In the genomic region with DNA sequence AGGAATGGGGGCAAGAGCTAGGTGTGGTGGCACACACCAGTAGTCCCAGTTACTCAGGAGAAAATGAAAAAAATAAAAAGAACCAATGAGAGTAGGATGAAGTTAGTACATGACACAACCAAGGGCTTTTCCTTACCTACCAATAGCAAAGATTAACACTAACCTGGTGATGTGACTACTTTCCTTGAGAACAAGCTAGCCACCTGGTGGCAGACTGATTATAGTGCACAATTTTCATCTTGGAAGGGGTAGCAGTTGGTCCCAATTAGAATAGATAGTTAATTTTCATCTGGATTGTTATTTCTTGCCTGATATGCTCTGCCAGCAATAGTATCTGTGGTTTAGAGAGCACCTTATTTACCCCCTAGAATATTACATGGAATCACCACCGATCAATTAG, we compare ENCODE assay signal across 10 cellular contexts.
DNase-seq lines count a peak whose midpoint lies in the region; ATAC-seq and TF ChIP-seq lines count a peak whose summit lies in the region.
"Had no signal": no experiment of that assay in that cellular context is flagged by ENCODE, and none has a peak within 500 bp of the region (broad histone marks: within the 10 kb centered on the region; RNA-seq: fewer than 3 reads in every experiment).

No MANE protein-coding gene starts in this region.

- H3K4me3 ChIP-seq in Loucy (ENCODE audit: low read length, poor library complexity, severe bottlenecking) (no peak overlapping the region), MG63 (no peak overlapping the region)

- no peaks in the 10 kb centered on the region for H3K79me2 ChIP-seq in Loucy (ENCODE audit: insufficient read depth, low read length)

- H3K9ac ChIP-seq in Loucy (ENCODE audit: low read depth, low read length, poor library complexity, severe bottlenecking): no peak overlapping the region

- no peak overlapping the region for H2AFZ ChIP-seq in Loucy (ENCODE audit: low read length)

- H4K20me1 ChIP-seq in Loucy (ENCODE audit: insufficient read depth, low read length, poor library complexity, severe bottlenecking): no peaks in the 10 kb centered on the region

- ATAC-seq in GM19397 (IDR thresholded peaks at IDR 0.05; ENCODE audit: unreplicated experiment) (peak; percentile 52), HG03378 (IDR thresholded peaks at IDR 0.05; ENCODE audit: unreplicated experiment) (no peak)
- ATAC-seq in stimulated activated naive CD8-positive, alpha-beta T cell treated with anti-CD3 and anti-CD28 coated beads, Interleukin-15, Interleukin-2, amounts not matched to agents 100 U/mL and 50 U/mL, for 24 hours: no peak

- H3K36me3 ChIP-seq in Loucy (ENCODE audit: insufficient read depth, low read length): no peaks in the 10 kb centered on the region
- H3K36me3 ChIP-seq in MG63: no peaks in the 10 kb centered on the region

- DNase-seq in AML-193 (lab: John Stamatoyannopoulos, UW) (peak; percentile 10 to 14), fibroblast of peridontal ligament (ENCODE audit: extremely low read depth) (peak; percentile 28), MG63 (no peak), dedifferentiated amniotic fluid mesenchymal stem cell (ENCODE audit: extremely low spot score) (no peak)
- no peak for DNase-seq in stimulated activated naive CD8-positive, alpha-beta T cell treated with anti-CD3 and anti-CD28 coated beads, Interleukin-15, Interleukin-2, amounts not matched to agents 100 U/mL and 50 U/mL, for 24 hours
- DNase-seq: naive B cell, NCI-H774 had no signal

- TF ChIP-seq CTCF in Loucy (conservative IDR thresholded peaks at IDR 0.05; ENCODE audit: low read length): peak; percentile 45

- H3F3A ChIP-seq in Loucy (ENCODE audit: low read depth): no peaks in the 10 kb centered on the region

- no peaks in the 10 kb centered on the region for H3K4me1 ChIP-seq in Loucy (ENCODE audit: insufficient read depth, low read length, poor library complexity, severe bottlenecking)

- no peaks in the 10 kb centered on the region for H3K27me3 ChIP-seq in Loucy (ENCODE audit: insufficient read depth, low read length, poor library complexity, severe bottlenecking)
- no peaks in the 10 kb centered on the region for H3K27me3 ChIP-seq in MG63

- H3K4me2 ChIP-seq in Loucy (ENCODE audit: low read depth, low read length, poor library complexity, severe bottlenecking): no peak overlapping the region

- no peaks in the 10 kb centered on the region for H3K9me2 ChIP-seq in Loucy (replicated peaks; ENCODE audit: low read depth, low read length)

- no peaks in the 10 kb centered on the region for H3K9me3 ChIP-seq in Loucy (ENCODE audit: insufficient read depth, low read depth, low read length)
- H3K9me3 ChIP-seq in MG63: no peaks in the 10 kb centered on the region

Comparison
In these comparisons a context has a peak if more than half of its experiments do, and no peak if none do; other contexts are left out.
1. DNase-seq: peak in AML-193 (2 of 2) and fibroblast of peridontal ligament (single experiment); none in stimulated activated naive CD8-positive, alpha-beta T cell treated with anti-CD3 and anti-CD28 coated beads, Interleukin-15, Interleukin-2, amounts not matched to agents 100 U/mL and 50 U/mL, for 24 hours (single experiment), MG63 (single experiment) and dedifferentiated amniotic fluid mesenchymal stem cell (single experiment).